ENCODE assay signal across 8 cellular contexts in the genomic region with DNA sequence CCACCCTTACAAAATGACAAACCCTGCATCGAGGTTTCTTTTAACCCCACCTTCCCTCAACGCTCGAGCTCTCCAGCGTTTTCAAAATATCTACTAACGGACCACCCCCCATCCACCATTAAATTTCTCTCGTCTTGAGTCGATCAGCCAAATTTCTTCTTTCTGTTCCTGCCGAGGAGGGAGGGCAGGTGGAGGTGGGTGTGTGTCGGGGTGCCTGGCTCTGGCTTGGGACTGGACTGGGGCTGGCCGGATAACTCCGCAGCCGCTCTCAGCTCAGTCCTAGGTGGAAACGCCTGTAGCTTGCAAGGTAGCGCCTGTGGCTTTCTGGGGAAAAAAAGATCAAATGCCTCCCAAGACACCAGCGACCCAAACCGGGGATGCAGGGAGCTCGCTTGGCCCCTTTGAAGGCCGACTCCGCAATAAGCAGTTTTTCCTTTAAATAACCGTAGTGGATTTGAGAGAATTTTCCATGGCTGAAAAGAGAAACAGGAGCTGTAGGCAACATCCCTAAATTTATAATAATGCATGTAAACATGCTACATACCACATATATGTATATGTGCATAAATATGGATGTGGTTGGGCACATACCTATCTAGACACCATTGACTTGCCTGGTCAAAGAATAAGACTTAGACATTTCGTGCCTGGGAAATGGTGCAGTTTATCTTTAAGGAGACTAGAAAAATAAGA. TPM values are rescaled to one million over a fixed set of nuclear protein-coding genes. Genes with fewer than 3 reads are reported as not detected.
A peak's percentile ranks its signal among the peaks of the same experiment; 100 is the strongest.
DNase-seq lines count a peak whose midpoint lies in the region; ATAC-seq and TF ChIP-seq lines count a peak whose summit lies in the region.

No MANE protein-coding gene starts in this region.

- H3K4me3 Mint-ChIP-seq in WTC11: peak overlapping the region; percentile 88
- peak overlapping the region; percentile 63 to 82 for H3K4me3 Mint-ChIP-seq in stimulated activated naive B cell treated with anti-CD40 and anti-IgM and Interleukin-4, amounts not matched to agents 10 μg/mL and 1 μg/mL and 100 μg/mL, for 72 hours

- no peaks in the 10 kb centered on the region for H3K9me3 Mint-ChIP-seq in WTC11
- no peaks in the 10 kb centered on the region for H3K9me3 Mint-ChIP-seq in stimulated activated naive B cell treated with anti-CD40 and anti-IgM and Interleukin-4, amounts not matched to agents 10 μg/mL and 1 μg/mL and 100 μg/mL, for 72 hours

- H3K4me3 ChIP-seq in AG09309 (ENCODE audit: control insufficient read depth, low read depth, low read length) (peak overlapping the region; percentile 42), H7 (ENCODE audit: insufficient read depth, low read depth, low read length) (peak overlapping the region; percentile 71)

- ATAC-seq in WTC11 (peak; percentile 6), left lobe of liver (no peak), HG03196 (IDR thresholded peaks at IDR 0.05; ENCODE audit: unreplicated experiment) (no peak)
- no peak for ATAC-seq in stimulated activated naive B cell treated with anti-CD40 and anti-IgM and Interleukin-4, amounts not matched to agents 10 μg/mL and 1 μg/mL and 100 μg/mL, for 72 hours (replicated peaks)

- POLR2A ChIA-PET in WTC11 (lab: Charles Lee): interaction anchor here (0.6 to 2.5 kb wide), 7 partner anchors 10 to 440 kb away, joined by 3 to 12 read pairs (median 3); a partner anchor contains a TSS

- peak overlapping the region; percentile 33; the same call in 1 of the 2 replicates for H3K27ac Mint-ChIP-seq in WTC11
- peak overlapping the region; percentile 56 for H3K27ac Mint-ChIP-seq in stimulated activated naive B cell treated with anti-CD40 and anti-IgM and Interleukin-4, amounts not matched to agents 10 μg/mL and 1 μg/mL and 100 μg/mL, for 72 hours

- peaks cover 25% of the 10 kb centered on the region for H3K4me1 Mint-ChIP-seq in WTC11
- peaks cover 15 to 35% of the 10 kb centered on the region in 2 donors for H3K4me1 Mint-ChIP-seq in stimulated activated naive B cell treated with anti-CD40 and anti-IgM and Interleukin-4, amounts not matched to agents 10 μg/mL and 1 μg/mL and 100 μg/mL, for 72 hours

- peaks cover 53% of the 10 kb centered on the region for H3K27me3 ChIP-seq in H7 (ENCODE audit: control insufficient read depth, insufficient read depth, low read length)

- peaks cover 4% of the 10 kb centered on the region for H3K36me3 Mint-ChIP-seq in WTC11
- no peaks in the 10 kb centered on the region for H3K36me3 Mint-ChIP-seq in stimulated activated naive B cell treated with anti-CD40 and anti-IgM and Interleukin-4, amounts not matched to agents 10 μg/mL and 1 μg/mL and 100 μg/mL, for 72 hours

- TF ChIP-seq CTCF in AG09309 (IDR thresholded peaks at IDR 0.05; ENCODE audit: control insufficient read depth, insufficient read depth, low read depth, low read length, missing control alignments) (no peak), WTC11 (IDR thresholded peaks at IDR 0.05) (no peak)

- H3K36me3 ChIP-seq in H7 (replicated peaks; ENCODE audit: control insufficient read depth, insufficient read depth, low read length): no peaks in the 10 kb centered on the region

- DNase-seq in AG09309 (ENCODE audit: low read depth) (no peak), H7 (peak; percentile 66), WTC11 (ENCODE audit: low spot score) (peak; percentile 46), hepatic stellate cell (ENCODE audit: low spot score) (peak; percentile 14), GOT3 (lab: John Stamatoyannopoulos, UW) (no peak), left lobe of liver (ENCODE audit: low spot score) (no peak)
- DNase-seq in stimulated activated naive B cell treated with anti-CD40 and anti-IgM and Interleukin-4, amounts not matched to agents 10 μg/mL and 1 μg/mL and 100 μg/mL, for 72 hours: no peak

- H3K27me3 Mint-ChIP-seq in WTC11 (ENCODE audit: low read depth): peaks cover 32% of the 10 kb centered on the region
- H3K27me3 Mint-ChIP-seq in stimulated activated naive B cell treated with anti-CD40 and anti-IgM and Interleukin-4, amounts not matched to agents 10 μg/mL and 1 μg/mL and 100 μg/mL, for 72 hours: peaks cover 51 to 70% of the 10 kb centered on the region in 2 donors

- CTCF ChIA-PET in WTC11 (lab: Charles Lee): interaction anchor here (0.5 to 2.9 kb wide), 13 partner anchors 45 to 462 kb away, joined by 3 to 13 read pairs (median 4); a partner anchor contains a TSS

TF ChIP-seq in WTC11, 78 proteins besides CTCF, POLR2A, EP300 and RAD21:
- TF ChIP-seq NFYB (CRISPR knock-in tag; conservative IDR thresholded peaks at IDR 0.05; ENCODE audit: low read depth): no peak
- no peak for TF ChIP-seq ETV6 (CRISPR knock-in tag; IDR thresholded peaks at IDR 0.05)
- TF ChIP-seq, protein P1, sequence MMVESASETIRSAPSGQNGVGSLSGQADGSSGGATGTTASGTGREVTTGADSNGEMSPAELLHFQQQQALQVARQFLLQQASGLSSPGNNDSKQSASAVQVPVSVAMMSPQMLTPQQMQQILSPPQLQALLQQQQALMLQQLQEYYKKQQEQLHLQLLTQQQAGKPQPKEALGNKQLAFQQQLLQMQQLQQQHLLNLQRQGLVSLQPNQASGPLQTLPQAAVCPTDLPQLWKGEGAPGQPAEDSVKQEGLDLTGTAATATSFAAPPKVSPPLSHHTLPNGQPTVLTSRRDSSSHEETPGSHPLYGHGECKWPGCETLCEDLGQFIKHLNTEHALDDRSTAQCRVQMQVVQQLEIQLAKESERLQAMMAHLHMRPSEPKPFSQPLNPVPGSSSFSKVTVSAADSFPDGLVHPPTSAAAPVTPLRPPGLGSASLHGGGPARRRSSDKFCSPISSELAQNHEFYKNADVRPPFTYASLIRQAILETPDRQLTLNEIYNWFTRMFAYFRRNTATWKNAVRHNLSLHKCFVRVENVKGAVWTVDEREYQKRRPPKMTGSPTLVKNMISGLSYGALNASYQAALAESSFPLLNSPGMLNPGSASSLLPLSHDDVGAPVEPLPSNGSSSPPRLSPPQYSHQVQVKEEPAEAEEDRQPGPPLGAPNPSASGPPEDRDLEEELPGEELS (CRISPR knock-in tag; IDR thresholded peaks at IDR 0.05): 0 out of 2 replicates have a peak, but pooled peaks have one; percentile 11
- TF ChIP-seq, protein P2, sequence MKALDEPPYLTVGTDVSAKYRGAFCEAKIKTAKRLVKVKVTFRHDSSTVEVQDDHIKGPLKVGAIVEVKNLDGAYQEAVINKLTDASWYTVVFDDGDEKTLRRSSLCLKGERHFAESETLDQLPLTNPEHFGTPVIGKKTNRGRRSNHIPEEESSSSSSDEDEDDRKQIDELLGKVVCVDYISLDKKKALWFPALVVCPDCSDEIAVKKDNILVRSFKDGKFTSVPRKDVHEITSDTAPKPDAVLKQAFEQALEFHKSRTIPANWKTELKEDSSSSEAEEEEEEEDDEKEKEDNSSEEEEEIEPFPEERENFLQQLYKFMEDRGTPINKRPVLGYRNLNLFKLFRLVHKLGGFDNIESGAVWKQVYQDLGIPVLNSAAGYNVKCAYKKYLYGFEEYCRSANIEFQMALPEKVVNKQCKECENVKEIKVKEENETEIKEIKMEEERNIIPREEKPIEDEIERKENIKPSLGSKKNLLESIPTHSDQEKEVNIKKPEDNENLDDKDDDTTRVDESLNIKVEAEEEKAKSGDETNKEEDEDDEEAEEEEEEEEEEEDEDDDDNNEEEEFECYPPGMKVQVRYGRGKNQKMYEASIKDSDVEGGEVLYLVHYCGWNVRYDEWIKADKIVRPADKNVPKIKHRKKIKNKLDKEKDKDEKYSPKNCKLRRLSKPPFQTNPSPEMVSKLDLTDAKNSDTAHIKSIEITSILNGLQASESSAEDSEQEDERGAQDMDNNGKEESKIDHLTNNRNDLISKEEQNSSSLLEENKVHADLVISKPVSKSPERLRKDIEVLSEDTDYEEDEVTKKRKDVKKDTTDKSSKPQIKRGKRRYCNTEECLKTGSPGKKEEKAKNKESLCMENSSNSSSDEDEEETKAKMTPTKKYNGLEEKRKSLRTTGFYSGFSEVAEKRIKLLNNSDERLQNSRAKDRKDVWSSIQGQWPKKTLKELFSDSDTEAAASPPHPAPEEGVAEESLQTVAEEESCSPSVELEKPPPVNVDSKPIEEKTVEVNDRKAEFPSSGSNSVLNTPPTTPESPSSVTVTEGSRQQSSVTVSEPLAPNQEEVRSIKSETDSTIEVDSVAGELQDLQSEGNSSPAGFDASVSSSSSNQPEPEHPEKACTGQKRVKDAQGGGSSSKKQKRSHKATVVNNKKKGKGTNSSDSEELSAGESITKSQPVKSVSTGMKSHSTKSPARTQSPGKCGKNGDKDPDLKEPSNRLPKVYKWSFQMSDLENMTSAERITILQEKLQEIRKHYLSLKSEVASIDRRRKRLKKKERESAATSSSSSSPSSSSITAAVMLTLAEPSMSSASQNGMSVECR (CRISPR knock-in tag; IDR thresholded peaks at IDR 0.05; ENCODE audit: borderline replicate concordance): peak; percentile 48; the same call in 1 of the 2 replicates

RNA-seq across cellular contexts. Expression of a gene that starts 1.9 kb away (rescaled TPM):
- total RNA-seq in H7 (2014; rRNA removed; shearing (Covaris generic)): 1.1 and 1.4 TPM in 2 replicates
- total RNA-seq in WTC11 (2021): 18.0 to 22.3 TPM (median 20.4 TPM) in 3 replicates
- total RNA-seq in left lobe of liver: not detected

RNA-seq across cellular contexts. Expression of a gene that starts 57.2 kb away (rescaled TPM):
- 51.0 and 61.0 TPM in 2 replicates for total RNA-seq in H7 (2014; rRNA removed; shearing (Covaris generic))
- total RNA-seq in WTC11 (2021): 63.5 to 66.8 TPM (median 66.7 TPM) in 3 replicates
- 33.2 TPM for total RNA-seq in left lobe of liver

Comparison
In these comparisons a context has a peak if more than half of its experiments do, and no peak if none do; other contexts are left out.
1. DNase-seq: peak in H7 (single experiment), WTC11 (single experiment) and hepatic stellate cell (single experiment); none in AG09309 (single experiment), stimulated activated naive B cell treated with anti-CD40 and anti-IgM and Interleukin-4, amounts not matched to agents 10 μg/mL and 1 μg/mL and 100 μg/mL, for 72 hours (single experiment), GOT3 (single experiment) and left lobe of liver (single experiment).